Comparison of ENCODE assay signal across 23 cellular contexts in the genomic region with DNA sequence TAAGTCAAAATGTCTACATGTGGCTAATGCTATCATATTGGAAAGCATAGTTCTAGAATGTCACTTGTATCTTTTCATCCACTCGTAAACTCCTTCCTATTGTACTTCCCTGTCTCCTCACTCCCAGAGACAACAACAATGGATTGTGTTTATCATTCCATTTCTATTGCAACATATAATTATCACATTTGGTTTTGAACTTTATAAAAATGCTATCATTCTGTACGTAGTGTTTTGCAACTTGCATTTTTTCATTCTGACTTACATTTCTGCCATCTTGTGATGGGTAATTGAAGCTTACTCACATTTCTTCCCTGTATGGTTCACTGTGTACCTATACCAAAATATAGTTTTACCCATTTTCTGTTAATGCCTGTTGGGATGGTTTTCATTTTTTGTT. TPM values are rescaled to one million over a fixed set of nuclear protein-coding genes. Genes with fewer than 3 reads are reported as not detected.
DNase-seq lines count a peak whose midpoint lies in the region; TF ChIP-seq lines count a peak whose summit lies in the region.
"Had no signal": no experiment of that assay in that cellular context is flagged by ENCODE, and none has a peak within 500 bp of the region (broad histone marks: within the 10 kb centered on the region; RNA-seq: fewer than 3 reads in every experiment).

No MANE protein-coding gene starts in this region.

- intact Hi-C loops in esophagus squamous epithelium (cut with DNase I) = no loop called here

- DNase-seq in GM04504 (ENCODE audit: low read depth) (peak; percentile 26), adipocyte (ENCODE audit: low read depth) (peak; percentile 67), epithelial cell of prostate (ENCODE audit: low read depth, low spot score) (no peak), non-pigmented ciliary epithelial cell (ENCODE audit: low read depth) (peak; percentile 11), esophagus squamous epithelium (lab: John Stamatoyannopoulos, UW) (no peak), SK-N-DZ (ENCODE audit: low spot score) (no peak), NCI-H1417 treated with DMSO at 0.1 percent for 48 hours (lab: John Stamatoyannopoulos, UW) (no peak)
- DNase-seq: DMS53; EL; GF-D8; KG1; NCI-H1092 treated with DMSO at 0.1 percent for 48 hours; NCI-H146; NCI-H2029; NCI-H2227 treated with DMSO at 0.1 percent for 48 hours; NCI-H510A treated with DMSO at 0.1 percent for 48 hours; NCI-H748 treated with DMSO at 0.1 percent for 48 hours; NK-92 treated with Interleukin-12 subunit alpha and Interleukin-12 subunit beta, amount 100 ng/mL, for 24 hours; SJCRH30 had no signal

- H3K9me3 ChIP-seq in adipocyte (ENCODE audit: control insufficient read depth, low read length) = no peaks in the 10 kb centered on the region
- no peaks in the 10 kb centered on the region for H3K9me3 ChIP-seq in esophagus squamous epithelium
- H3K9me3 ChIP-seq: SJCRH30 had no signal

- H3K4me3 ChIP-seq in adipocyte (ENCODE audit: low read length) (no peak overlapping the region), esophagus squamous epithelium (no peak overlapping the region)
- H3K4me3 ChIP-seq: GM12878, SJCRH30 had no signal

- WGBS in esophagus squamous epithelium, 2 donors = 69 to 75% methylated on average over 2 of the region's 2 CpGs

- peaks cover 5% of the 10 kb centered on the region for H3K4me1 ChIP-seq in adipocyte (ENCODE audit: control insufficient read depth, insufficient read depth, low read length)
- no peaks in the 10 kb centered on the region for H3K4me1 ChIP-seq in esophagus squamous epithelium
- H3K4me1 ChIP-seq: SJCRH30 had no signal

- H3K27me3 ChIP-seq in adipocyte (replicated peaks; ENCODE audit: control insufficient read depth, insufficient read depth, low read length) = peaks cover 15% of the 10 kb centered on the region
- peaks cover 0 to 34% (median 0%) of the 10 kb centered on the region in 4 donors for H3K27me3 ChIP-seq in esophagus squamous epithelium

- TF ChIP-seq CTCF in esophagus squamous epithelium (IDR thresholded peaks at IDR 0.05) = no peak

- no peak for TF ChIP-seq POLR2A in esophagus squamous epithelium (IDR thresholded peaks at IDR 0.05)

- H3K36me3 ChIP-seq in adipocyte (ENCODE audit: control insufficient read depth, insufficient read depth, low read length, severe bottlenecking) = no peaks in the 10 kb centered on the region
- no peaks in the 10 kb centered on the region for H3K36me3 ChIP-seq in esophagus squamous epithelium
- H3K36me3 ChIP-seq: SJCRH30 had no signal

- H3K9ac ChIP-seq in adipocyte (ENCODE audit: low read length) = no peak overlapping the region

- H3K27ac ChIP-seq in epithelial cell of prostate (peak overlapping the region; percentile 42), esophagus squamous epithelium (no peak overlapping the region)
- H3K27ac ChIP-seq: C4-2B, SJCRH30 had no signal

RNA-seq across cellular contexts. Expression of gene CSF3R, which starts 14.5 kb away (rescaled TPM):
- 10 to 100 TPM in 1 of 4 donors, 1 to 10 TPM in 2, under 1 TPM in 1; 0.42 to 10.0 (median 4.7) TPM for total RNA-seq in esophagus squamous epithelium
- 1.3 and 2.0 TPM in 2 replicates for polyA plus RNA-seq in SK-N-DZ (2014; cell fraction: cytosol; rRNA removed)
- polyA plus RNA-seq in SK-N-DZ (2014; cell fraction: nucleus; rRNA removed) = 0.37 and 1.6 TPM in 2 replicates
- total RNA-seq: A172, SJCRH30 had no signal
- polyA plus RNA-seq: AG04450, GM12878 had no signal

RNA-seq across cellular contexts. Expression of gene MRPS15, which starts 33.0 kb away (rescaled TPM):
- total RNA-seq in esophagus squamous epithelium = 10 to 100 TPM; 49.1 to 96.4 (median 74.0) TPM
- 93.0 and 102 TPM in 2 replicates for polyA plus RNA-seq in SK-N-DZ (2014; cell fraction: cytosol; rRNA removed)
- polyA plus RNA-seq in SK-N-DZ (2014; cell fraction: nucleus; rRNA removed) = 67.5 and 70.6 TPM in 2 replicates

RNA-seq across cellular contexts. Expression of gene OSCP1, which starts 47.0 kb away (rescaled TPM):
- total RNA-seq in esophagus squamous epithelium = 1 to 10 TPM; 2.4 to 6.8 (median 4.5) TPM
- polyA plus RNA-seq in SK-N-DZ (2014; cell fraction: cytosol; rRNA removed) = 3.3 and 3.6 TPM in 2 replicates
- 1.4 and 2.3 TPM in 2 replicates for polyA plus RNA-seq in SK-N-DZ (2014; cell fraction: nucleus; rRNA removed)

Comparison
In these comparisons a context has a peak if more than half of its experiments do, and no peak if none do; other contexts are left out.
1. DNase-seq: peak in GM04504 (single experiment), adipocyte (single experiment) and non-pigmented ciliary epithelial cell (single experiment); none in epithelial cell of prostate (single experiment), esophagus squamous epithelium (single experiment), SK-N-DZ (single experiment) and NCI-H1417 treated with DMSO at 0.1 percent for 48 hours (single experiment).